ENCODE assay signal across 14 cellular contexts in genomic region chr4:173924561-173924960, GRCh38.
DNase-seq lines count a peak whose midpoint lies in the region; ATAC-seq, FAIRE-seq and TF ChIP-seq lines count a peak whose summit lies in the region.
"Had no signal": no experiment of that assay in that cellular context is flagged by ENCODE, and none has a peak within 500 bp of the region (broad histone marks: within the 10 kb centered on the region; RNA-seq: fewer than 3 reads in every experiment).

No MANE protein-coding gene starts in this region.

- H3K36me3 ChIP-seq in naive thymus-derived CD4-positive, alpha-beta T cell (ENCODE audit: control insufficient read depth in 2 of 3, insufficient read depth in 3 of 3, low read length in 3 of 3): no peaks in the 10 kb centered on the region
- H3K36me3 ChIP-seq in pancreas: no peaks in the 10 kb centered on the region

- no peak for FAIRE-seq in pancreas (lab: Jason Lieb, UNC)

- POLR2A ChIA-PET in naive thymus-derived CD4-positive, alpha-beta T cell (lab: Charles Lee): no interaction called here

- intact Hi-C loops in naive thymus-derived CD4-positive, alpha-beta T cell (cut with micrococcal nuclease): no loop called here
- intact Hi-C loops in Right ventricle myocardium superior (cut with DNase I): no loop called here
- intact Hi-C loops in pancreas (cut with DNase I): no loop called here

- no peaks in the 10 kb centered on the region for H3K4me1 Mint-ChIP-seq in naive thymus-derived CD4-positive, alpha-beta T cell
- no peaks in the 10 kb centered on the region for H3K4me1 Mint-ChIP-seq in osteocyte (ENCODE audit: unreplicated experiment)
- H3K4me1 Mint-ChIP-seq: CD4-positive, alpha-beta memory T cell had no signal

- no peak overlapping the region for H3K4me3 ChIP-seq in naive thymus-derived CD4-positive, alpha-beta T cell (ENCODE audit: low read length)
- H3K4me3 ChIP-seq in pancreas: no peak overlapping the region

- H3K27me3 Mint-ChIP-seq in naive thymus-derived CD4-positive, alpha-beta T cell: peaks cover 0 to 6% (median 5%) of the 10 kb centered on the region in 5 donors
- H3K27me3 Mint-ChIP-seq in osteocyte (ENCODE audit: unreplicated experiment): no peaks in the 10 kb centered on the region

- 43 to 61% methylated on average over 4 of the region's 4 CpGs for WGBS in pancreas, 2 donors

- H3K9me3 Mint-ChIP-seq in naive thymus-derived CD4-positive, alpha-beta T cell: peaks cover 0 to 5% (median 0%) of the 10 kb centered on the region in 11 donors
- no peaks in the 10 kb centered on the region for H3K9me3 Mint-ChIP-seq in osteocyte (ENCODE audit: unreplicated experiment)
- H3K9me3 Mint-ChIP-seq: activated T-helper 1 cell treated with anti-CD3 and anti-CD28 coated beads, Interleukin-12 subunit alpha, Interleukin-12 subunit beta, Interleukin-2, Interleukin-4 antibody, amounts not matched to agents 30 ng/mL and 10 ng/mL and 1 ng/mL, durations not matched to agents 14 hours and 24 hours and 36 hours had no signal

- H3K4me3 Mint-ChIP-seq in naive thymus-derived CD4-positive, alpha-beta T cell: no peak overlapping the region
- H3K4me3 Mint-ChIP-seq in osteocyte (ENCODE audit: unreplicated experiment): no peak overlapping the region
- H3K4me3 Mint-ChIP-seq: activated T-helper 1 cell treated with anti-CD3 and anti-CD28 coated beads, Interleukin-12 subunit alpha, Interleukin-12 subunit beta, Interleukin-2, Interleukin-4 antibody, amounts not matched to agents 30 ng/mL and 10 ng/mL and 1 ng/mL, durations not matched to agents 14 hours and 24 hours and 36 hours; CD4-positive, alpha-beta memory T cell had no signal

- H3K36me3 Mint-ChIP-seq in naive thymus-derived CD4-positive, alpha-beta T cell: no peaks in the 10 kb centered on the region
- H3K36me3 Mint-ChIP-seq in osteocyte (ENCODE audit: unreplicated experiment): no peaks in the 10 kb centered on the region
- H3K36me3 Mint-ChIP-seq: CD4-positive, alpha-beta memory T cell had no signal

- no peak for TF ChIP-seq CTCF in osteocyte (IDR thresholded peaks at IDR 0.05)
- no peak for TF ChIP-seq CTCF in pancreas (IDR thresholded peaks at IDR 0.05)

- CTCF ChIA-PET in naive thymus-derived CD4-positive, alpha-beta T cell (lab: Charles Lee): no interaction called here

- in situ Hi-C loops in KBM-7 (cut with MboI; ENCODE audit: low pct_unique_long_range_greater_than_20kb, low sequenced_read_pairs): no loop called here

- H3K9me3 ChIP-seq in naive thymus-derived CD4-positive, alpha-beta T cell (ENCODE audit: control insufficient read depth in 2 of 3, low read length in 3 of 3): no peaks in the 10 kb centered on the region
- no peaks in the 10 kb centered on the region for H3K9me3 ChIP-seq in pancreas

- DNase-seq in KBM-7 (peak; percentile 32), osteocyte (ENCODE audit: extremely low spot score, unreplicated experiment) (no peak), Right ventricle myocardium superior (no peak), pancreas (no peak), HT-29 (ENCODE audit: low spot score) (no peak)
- DNase-seq in naive thymus-derived CD4-positive, alpha-beta T cell: no peak
- DNase-seq: CD4-positive, alpha-beta memory T cell; central memory CD4-positive, alpha-beta T cell; NCI-H187 treated with DMSO at 0.1 percent for 48 hours; nucleus accumbens; stimulated activated CD4-positive, alpha-beta T cell treated with anti-CD3 and anti-CD28 coated beads, Interleukin-4, amount 100 ng/mL, for 4 hours had no signal

- ATAC-seq in GM18870 (IDR thresholded peaks at IDR 0.05; ENCODE audit: unreplicated experiment): peak; percentile 76
- ATAC-seq in HG02852 (IDR thresholded peaks at IDR 0.05; ENCODE audit: unreplicated experiment): peak; percentile 85
- peak; percentile 51 for ATAC-seq in naive thymus-derived CD4-positive, alpha-beta T cell
- ATAC-seq in Right ventricle myocardium superior (ENCODE audit: poor library complexity): no peak
- ATAC-seq in pancreas: no peak

- H3K27ac ChIP-seq in naive thymus-derived CD4-positive, alpha-beta T cell (ENCODE audit: low read depth, low read length): no peak overlapping the region
- H3K27ac ChIP-seq in pancreas: no peak overlapping the region

- H3K27me3 ChIP-seq in naive thymus-derived CD4-positive, alpha-beta T cell (ENCODE audit: control insufficient read depth in 2 of 2, insufficient read depth in 2 of 2, low read length in 2 of 2): no peaks in the 10 kb centered on the region
- peaks cover 0 to 4% (median 0%) of the 10 kb centered on the region in 4 donors for H3K27me3 ChIP-seq in pancreas

- no peaks in the 10 kb centered on the region for H3K4me1 ChIP-seq in naive thymus-derived CD4-positive, alpha-beta T cell (ENCODE audit: control insufficient read depth in 2 of 2, insufficient read depth in 2 of 2, low read length in 2 of 2)
- H3K4me1 ChIP-seq in pancreas: no peaks in the 10 kb centered on the region

- H3K27ac Mint-ChIP-seq in naive thymus-derived CD4-positive, alpha-beta T cell: no peak overlapping the region
- H3K27ac Mint-ChIP-seq in osteocyte (ENCODE audit: unreplicated experiment): no peak overlapping the region
- H3K27ac Mint-ChIP-seq: activated T-helper 1 cell treated with anti-CD3 and anti-CD28 coated beads, Interleukin-12 subunit alpha, Interleukin-12 subunit beta, Interleukin-2, Interleukin-4 antibody, amounts not matched to agents 30 ng/mL and 10 ng/mL and 1 ng/mL, durations not matched to agents 14 hours and 24 hours and 36 hours; CD4-positive, alpha-beta memory T cell had no signal

Comparison
In these comparisons a context has a peak if more than half of its experiments do, and no peak if none do; other contexts are left out.
1. ATAC-seq: peak in GM18870 (single experiment), HG02852 (single experiment) and naive thymus-derived CD4-positive, alpha-beta T cell (single experiment); none in Right ventricle myocardium superior (single experiment) and pancreas (0 of 4).